In the genomic region with DNA sequence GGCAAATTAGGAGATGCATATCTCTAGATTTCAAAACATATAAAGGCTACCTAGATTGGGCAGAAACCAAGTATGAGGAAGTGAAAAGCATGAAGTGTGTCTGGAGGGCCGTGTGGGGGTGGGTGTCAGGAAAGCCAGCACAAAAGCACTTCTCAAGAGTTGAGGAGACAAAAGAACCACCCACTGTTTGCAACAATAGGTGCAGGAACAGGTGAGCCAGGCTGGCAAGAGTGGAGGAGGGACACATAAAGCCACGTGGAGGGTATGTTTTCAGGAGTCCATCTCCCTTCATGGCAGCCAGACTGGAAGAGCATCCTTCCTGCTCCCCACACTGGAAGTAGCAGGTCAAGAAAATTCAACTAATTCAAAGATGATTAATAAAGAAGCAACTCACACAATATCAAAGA, we compare ENCODE assay signal across 9 cellular contexts.
DNase-seq lines count a peak whose midpoint lies in the region; ATAC-seq and TF ChIP-seq lines count a peak whose summit lies in the region.
"Had no signal": no experiment of that assay in that cellular context is flagged by ENCODE, and none has a peak within 500 bp of the region (broad histone marks: within the 10 kb centered on the region; RNA-seq: fewer than 3 reads in every experiment).

No MANE protein-coding gene starts in this region.

- no peaks in the 10 kb centered on the region for H3K27me3 Mint-ChIP-seq in activated T-cell treated with anti-CD3 and anti-CD28 coated beads, Interleukin-2, amount 50 U/mL, for 72 hours (ENCODE audit: low read depth)
- H3K27me3 Mint-ChIP-seq: T-cell had no signal

- H3K4me1 ChIP-seq in OCI-LY7 (ENCODE audit: insufficient read depth, low read length, poor library complexity, severe bottlenecking): peaks cover 28% of the 10 kb centered on the region

- no peak overlapping the region for H3K4me3 ChIP-seq in OCI-LY7 (ENCODE audit: low read depth, low read length, poor library complexity, severe bottlenecking)

- peak overlapping the region; percentile 72 for H2AFZ ChIP-seq in OCI-LY7 (ENCODE audit: low read length)

- H3K36me3 Mint-ChIP-seq in activated T-cell treated with anti-CD3 and anti-CD28 coated beads, Interleukin-2, amount 50 U/mL, for 72 hours (ENCODE audit: insufficient read depth in 2 of 2): peaks cover 0 to 13% of the 10 kb centered on the region in 2 donors

- H3K9me2 ChIP-seq in OCI-LY7 (ENCODE audit: insufficient read depth, low read length): no peaks in the 10 kb centered on the region

- H3K4me3 Mint-ChIP-seq in activated T-cell treated with anti-CD3 and anti-CD28 coated beads, Interleukin-2, amount 50 U/mL, for 72 hours: no peak overlapping the region
- H3K4me3 Mint-ChIP-seq: T-cell had no signal

- intact Hi-C loops in OCI-LY7 (cut with micrococcal nuclease; ENCODE audit: unreplicated experiment): no loop called here

- H4K20me1 ChIP-seq in OCI-LY7 (ENCODE audit: insufficient read depth, low read length): no peaks in the 10 kb centered on the region

- no peaks in the 10 kb centered on the region for H3K9me3 Mint-ChIP-seq in activated T-cell treated with anti-CD3 and anti-CD28 coated beads, Interleukin-2, amount 50 U/mL, for 72 hours
- H3K9me3 Mint-ChIP-seq: T-cell had no signal

- peak overlapping the region; percentile 55 for H3K27ac ChIP-seq in OCI-LY7 (ENCODE audit: low read depth, low read length, poor library complexity, severe bottlenecking)

- H3K27ac Mint-ChIP-seq in activated T-cell treated with anti-CD3 and anti-CD28 coated beads, Interleukin-2, amount 50 U/mL, for 72 hours: no peak overlapping the region

- no peaks in the 10 kb centered on the region; the same call in 1 of the 2 replicates for H3K9me3 ChIP-seq in OCI-LY7 (ENCODE audit: low read length)

- no peak for TF ChIP-seq CTCF in OCI-LY7 (conservative IDR thresholded peaks at IDR 0.05; ENCODE audit: low read length)

- H3K36me3 ChIP-seq in OCI-LY7 (ENCODE audit: insufficient read depth, low read length): no peaks in the 10 kb centered on the region

- H3K79me2 ChIP-seq in OCI-LY7 (ENCODE audit: insufficient read depth, low read depth, low read length): no peaks in the 10 kb centered on the region

- no TSS peak for BruUV-seq in OCI-LY7 (replicated peaks; lab: Mats Ljungman, UMichigan)

- peaks cover 22% of the 10 kb centered on the region for H3K4me1 Mint-ChIP-seq in activated T-cell treated with anti-CD3 and anti-CD28 coated beads, Interleukin-2, amount 50 U/mL, for 72 hours (ENCODE audit: low read depth)

- CTCF ChIA-PET in OCI-LY7 (lab: Charles Lee; ENCODE audit: unreplicated experiment): no interaction called here

- peak overlapping the region; percentile 56 for H3K4me2 ChIP-seq in OCI-LY7 (ENCODE audit: low read length)

- POLR2A ChIA-PET in OCI-LY7 (lab: Charles Lee): interaction anchor here (0.8 kb wide), 1 partner anchor 84 kb away, joined by 3 read pairs; no protein-coding TSS in a partner anchor

- ATAC-seq in GM21423 (IDR thresholded peaks at IDR 0.05; ENCODE audit: unreplicated experiment): peak; percentile 98
- ATAC-seq in HG03521 (IDR thresholded peaks at IDR 0.05; ENCODE audit: unreplicated experiment): peak; percentile 97
- ATAC-seq in activated T-cell treated with anti-CD3 and anti-CD28 coated beads, Interleukin-2, amount 50 U/mL, for 72 hours (replicated peaks in 1 of 2): no peak

- DNase-seq in DMS153 treated with DMSO at 0.1 percent for 48 hours (lab: John Stamatoyannopoulos, UW; ENCODE audit: unreplicated experiment): peak; percentile 50
- peak; percentile 77 for DNase-seq in OCI-LY7 (ENCODE audit: low spot score)
- no peak for DNase-seq in NCI-H1694 (lab: John Stamatoyannopoulos, UW)
- no peak for DNase-seq in SHP77 (lab: John Stamatoyannopoulos, UW)
- no peak for DNase-seq in cerebellar nuclear complex (lab: John Stamatoyannopoulos, UW)
- DNase-seq in activated T-cell treated with anti-CD3 and anti-CD28 coated beads, Interleukin-2, amount 50 U/mL, for 72 hours: no peak
- DNase-seq: T-cell had no signal

Comparison
In these comparisons a context has a peak if more than half of its experiments do, and no peak if none do; other contexts are left out.
1. DNase-seq: peak in DMS153 treated with DMSO at 0.1 percent for 48 hours (single experiment) and OCI-LY7 (single experiment); none in NCI-H1694 (single experiment), SHP77 (0 of 2), cerebellar nuclear complex (0 of 2) and activated T-cell treated with anti-CD3 and anti-CD28 coated beads, Interleukin-2, amount 50 U/mL, for 72 hours (0 of 2).
2. ATAC-seq: peak in GM21423 (single experiment) and HG03521 (single experiment); none in activated T-cell treated with anti-CD3 and anti-CD28 coated beads, Interleukin-2, amount 50 U/mL, for 72 hours (0 of 2).